ENCODE assay signal across 8 cellular contexts in genomic region chr18:1663879-1664705, GRCh38.
DNase-seq lines count a peak whose midpoint lies in the region; ATAC-seq, FAIRE-seq and TF ChIP-seq lines count a peak whose summit lies in the region.

No MANE protein-coding gene starts in this region.

- no peak for TF ChIP-seq POLR2A in H1 (IDR thresholded peaks at IDR 0.05; ENCODE audit: control extremely low read depth in 1 of 2, low read depth in 2 of 2, low read length in 2 of 2)

- no peak overlapping the region for H3K23ac ChIP-seq in H1 (ENCODE audit: insufficient read length)

- H3K4me1 ChIP-seq in A673 (ENCODE audit: insufficient read depth, low read length, poor library complexity, severe bottlenecking) (no peaks in the 10 kb centered on the region), Panc1 (ENCODE audit: control insufficient read depth, insufficient read depth, low read length) (no peaks in the 10 kb centered on the region), H1 (replicated peaks in 1 of 4; ENCODE audit: control insufficient read depth in 3 of 4, insufficient read depth in 4 of 4, low read length in 3 of 4) (no peaks in the 10 kb centered on the region)

- H3K56ac ChIP-seq in H1 (replicated peaks; ENCODE audit: insufficient read length, low read depth, low read length) = no peak overlapping the region

- H4K5ac ChIP-seq in H1 (ENCODE audit: insufficient read length, low read depth, low read length) = no peak overlapping the region

- H3K27ac ChIP-seq in A673 (ENCODE audit: low read depth, low read length, poor library complexity, severe bottlenecking) = no peak overlapping the region
- H3K27ac ChIP-seq in Panc1 (ENCODE audit: low read length) = no peak overlapping the region
- H3K27ac ChIP-seq in H1 (ENCODE audit: low read depth, low read length) = no peak overlapping the region

- H4K91ac ChIP-seq in H1 (replicated peaks; ENCODE audit: insufficient read length, low read length) = no peak overlapping the region

- H3K23me2 ChIP-seq in H1 (ENCODE audit: low read depth, low read length) = no peaks in the 10 kb centered on the region; the same call in 1 of the 2 replicates

- no peak overlapping the region for H3K4me3 Mint-ChIP-seq in nephron

- H3K18ac ChIP-seq in H1 (ENCODE audit: extremely low read depth, low read length) = no peak overlapping the region

- H2BK20ac ChIP-seq in H1 (ENCODE audit: low read length) = no peak overlapping the region

- TF ChIP-seq CTCF in A673 (conservative IDR thresholded peaks at IDR 0.05; ENCODE audit: low read depth, low read length) (peak; percentile 92), GM10248 (IDR thresholded peaks at IDR 0.05; ENCODE audit: control extremely low read depth, extremely low read depth, low read depth, missing control alignments) (peak; percentile 47), Panc1 (IDR thresholded peaks at IDR 0.05) (peak; percentile 72), H1 (IDR thresholded peaks at IDR 0.05; ENCODE audit: control extremely low read depth in 1 of 3, insufficient read depth in 1 of 3, low read depth in 1 of 3, low read length in 3 of 3) (peak; percentile 81 to 91 (median 83)), nephron (IDR thresholded peaks at IDR 0.05; ENCODE audit: unreplicated experiment in 3 of 3) (peak; percentile 47 to 66 (median 49))

- H3K9me3 ChIP-seq in A673 (ENCODE audit: low read depth, low read length, poor library complexity, severe bottlenecking) (no peaks in the 10 kb centered on the region), Panc1 (ENCODE audit: control insufficient read depth, insufficient read depth, low read depth, low read length) (no peaks in the 10 kb centered on the region), H1 (ENCODE audit: insufficient read depth in 2 of 2, low read depth in 1 of 2, low read length in 1 of 2) (no peaks in the 10 kb centered on the region)

- no peak overlapping the region for H3K9ac ChIP-seq in H1 (replicated peaks in 1 of 4; ENCODE audit: extremely low read depth in 1 of 4, low read depth in 3 of 4, low read length in 3 of 4)

- no peak overlapping the region for H3K4ac ChIP-seq in H1 (replicated peaks; ENCODE audit: insufficient read length, low read depth, low read length)

- H3K27ac Mint-ChIP-seq in nephron = no peak overlapping the region

- H2BK15ac ChIP-seq in H1 (ENCODE audit: low read length) = no peak overlapping the region

- H3K36me3 ChIP-seq in A673 (ENCODE audit: insufficient read depth, low read length, poor library complexity, severe bottlenecking) (no peaks in the 10 kb centered on the region), Panc1 (ENCODE audit: control insufficient read depth, insufficient read depth, low read length) (no peaks in the 10 kb centered on the region), H1 (ENCODE audit: control insufficient read depth in 2 of 4, insufficient read depth in 4 of 4, low read length in 3 of 4) (no peaks in the 10 kb centered on the region)

- TF ChIP-seq EP300 in H1 (IDR thresholded peaks at IDR 0.05; ENCODE audit: borderline replicate concordance in 1 of 2, low read depth in 2 of 2, low read length in 2 of 2) = no peak

- no peak overlapping the region for H3K4me2 ChIP-seq in H1 (ENCODE audit: insufficient read depth in 1 of 2, low read depth in 2 of 2, low read length in 2 of 2)

- DNase-seq in A673 (ENCODE audit: low spot score) = peak; percentile 75
- DNase-seq in GM10248 (ENCODE audit: extremely low spot score) = peak; percentile 3
- peak; percentile 7 for DNase-seq in Panc1 (ENCODE audit: low read depth, low spot score)
- DNase-seq in H1 (ENCODE audit: low read depth in 1 of 2, low spot score in 2 of 2) = peak; percentile 41 to 91

- H2BK12ac ChIP-seq in H1 (ENCODE audit: low read depth, low read length) = no peak overlapping the region

- no peak overlapping the region for H2BK120ac ChIP-seq in H1 (replicated peaks; ENCODE audit: low read depth, low read length)

- peak; percentile 82 to 85 for TF ChIP-seq RAD21 in H1 (IDR thresholded peaks at IDR 0.05 in 1 of 2, conservative IDR thresholded peaks at IDR 0.05 in 1 of 2; ENCODE audit: low read depth in 2 of 2, low read length in 2 of 2)

- no peaks in the 10 kb centered on the region for H3K79me1 ChIP-seq in H1 (ENCODE audit: low read depth, low read length)

- POLR2A ChIA-PET in A673 (lab: Charles Lee; ENCODE audit: low non-redundant PET) = no interaction called here
- POLR2A ChIA-PET in GM10248 (lab: Yijun Ruan, JAX) = no interaction called here
- POLR2A ChIA-PET in Panc1 (lab: Charles Lee) = no interaction called here
- POLR2A ChIA-PET in H1 (lab: Charles Lee; ENCODE audit: partially characterized antibody) = no interaction called here

- no peaks in the 10 kb centered on the region for H3K9me3 Mint-ChIP-seq in nephron

- intact Hi-C loops in A673 (cut with micrococcal nuclease; ENCODE audit: unreplicated experiment) = loop anchor here (5.0 to 10.0 kb wide), 2 partner anchors 77 to 799 kb away; no protein-coding TSS in a partner anchor
- intact Hi-C loops in Panc1 (cut with micrococcal nuclease; ENCODE audit: unreplicated experiment) = no loop called here

- no peaks in the 10 kb centered on the region for H3K79me2 ChIP-seq in H1 (ENCODE audit: control insufficient read depth in 1 of 2, insufficient read depth in 2 of 2, low read length in 2 of 2)

- peak; percentile 82 for FAIRE-seq in H1 (lab: Jason Lieb, UNC)

- H3K4me1 Mint-ChIP-seq in nephron = peaks cover 11% of the 10 kb centered on the region

- no peak overlapping the region for H4K8ac ChIP-seq in H1 (ENCODE audit: extremely low read depth, insufficient read depth, low read length)

- no peak overlapping the region for H2AK5ac ChIP-seq in H1 (ENCODE audit: low read depth, low read length)

- BruUV-seq in A673 (replicated peaks; lab: Mats Ljungman, UMichigan) = no TSS peak
- BruUV-seq in Panc1 (replicated peaks; lab: Mats Ljungman, UMichigan) = no TSS peak

- H3K27me3 Mint-ChIP-seq in nephron (ENCODE audit: low read depth) = no peaks in the 10 kb centered on the region

- CTCF ChIA-PET in A673 (lab: Charles Lee) = interaction anchor here (1.3 kb wide), 1 partner anchor 78 kb away, joined by 8 read pairs; no protein-coding TSS in a partner anchor
- CTCF ChIA-PET in GM10248 (lab: Yijun Ruan, JAX) = interaction anchor here (0.6 to 2.4 kb wide), 14 partner anchors 8 to 799 kb away, joined by 3 to 16 read pairs (median 4); no protein-coding TSS in a partner anchor
- CTCF ChIA-PET in Panc1 (lab: Charles Lee) = no interaction called here
- CTCF ChIA-PET in H1 (lab: Charles Lee; ENCODE audit: partially characterized antibody) = interaction anchor here (0.6 to 1.9 kb wide), 42 partner anchors 8 to 800 kb away, joined by 3 to 20 read pairs (median 4); no protein-coding TSS in a partner anchor

- in situ Hi-C loops in Panc1 (cut with HindIII; ENCODE audit: low pct_unique_long_range_greater_than_20kb, low sequenced_read_pairs) = no loop called here

- ATAC-seq in HG02884 (IDR thresholded peaks at IDR 0.05; ENCODE audit: unreplicated experiment) (peak; percentile 88), Panc1 (no peak), GM18861 (IDR thresholded peaks at IDR 0.05; ENCODE audit: unreplicated experiment) (no peak), GM21360 (IDR thresholded peaks at IDR 0.05; ENCODE audit: unreplicated experiment) (no peak)

- no peak overlapping the region for H2BK5ac ChIP-seq in H1 (ENCODE audit: low read depth, low read length)

- H3K36me3 Mint-ChIP-seq in nephron (ENCODE audit: low read depth) = no peaks in the 10 kb centered on the region

- H3K4me3 ChIP-seq in A673 (ENCODE audit: low read depth, low read length, poor library complexity, severe bottlenecking) = no peak overlapping the region
- no peak overlapping the region for H3K4me3 ChIP-seq in Panc1 (ENCODE audit: low read depth in 2 of 2, low read length in 2 of 2)
- no peak overlapping the region for H3K4me3 ChIP-seq in H1 (ENCODE audit: extremely low read depth in 1 of 4, insufficient read depth in 2 of 4, low read depth in 3 of 4, low read length in 4 of 4)

- no peak overlapping the region for H3K14ac ChIP-seq in H1 (ENCODE audit: insufficient read length)

- peak overlapping the region; percentile 70 for H2AFZ ChIP-seq in H1 (ENCODE audit: low read length)

- WGBS in H1 (ENCODE audit: extremely low coverage in 1 of 2, insufficient coverage in 1 of 2, insufficient read length in 1 of 2, insufficient replicate concordance in 2 of 2, low coverage in 1 of 2, low lambda C conversion rate in 2 of 2, missing lambda C conversion rate in 1 of 2), 2 experiments = 54% methylated on average over 12 of the region's 12 CpGs; no CpG with 5 or more reads in 1 of the 2 experiments

- H3K27me3 ChIP-seq in A673 (replicated peaks; ENCODE audit: insufficient read depth, low read depth, low read length, poor library complexity) (peaks cover 10% of the 10 kb centered on the region), Panc1 (ENCODE audit: control insufficient read depth, insufficient read depth, low read length) (no peaks in the 10 kb centered on the region), H1 (replicated peaks in 1 of 4; ENCODE audit: control insufficient read depth in 3 of 4, extremely low read depth in 1 of 4, insufficient read depth in 3 of 4, low read length in 3 of 4) (no peaks in the 10 kb centered on the region)

- no peaks in the 10 kb centered on the region for H4K20me1 ChIP-seq in H1 (replicated peaks in 1 of 2; ENCODE audit: control insufficient read depth in 1 of 2, insufficient read depth in 2 of 2, low read length in 2 of 2)

TF ChIP-seq in H1, 55 proteins besides CTCF, POLR2A, EP300 and RAD21:
- TF ChIP-seq CTBP2 (IDR thresholded peaks at IDR 0.05; ENCODE audit: borderline replicate concordance, insufficient read depth, insufficient read length, low read length) = no peak
- TF ChIP-seq JUND (IDR thresholded peaks at IDR 0.05; ENCODE audit: low read length) = 0 out of 2 replicates have a peak, but pooled peaks have one; percentile 35

Comparison
In these comparisons a context has a peak if more than half of its experiments do, and no peak if none do; other contexts are left out.
1. DNase-seq: peak in every context shown above with its lines; median percentile 75 in A673; 66 in H1; 7 in Panc1; 3 in GM10248.